8 cellular contexts compared by ENCODE assay signal in genomic region chr3:112519424-112520001, GRCh38. TPM values are rescaled to one million over a fixed set of nuclear protein-coding genes. Genes with fewer than 3 reads are reported as not detected.
DNase-seq lines count a peak whose midpoint lies in the region; ATAC-seq, FAIRE-seq and TF ChIP-seq lines count a peak whose summit lies in the region.

No MANE protein-coding gene starts in this region.

- H3K4me3 ChIP-seq in mucosa of descending colon = no peak overlapping the region

- H3K9me3 ChIP-seq in mucosa of descending colon = no peaks in the 10 kb centered on the region

- ATAC-seq in HG02870 (IDR thresholded peaks at IDR 0.05; ENCODE audit: unreplicated experiment) = peak; percentile 45
- peak; percentile 89 for ATAC-seq in mucosa of descending colon

- DNase-seq in GM04504 (ENCODE audit: low read depth) (peak; percentile 19), NCI-H146 (lab: John Stamatoyannopoulos, UW) (peak; percentile 65), SW 1271 (lab: John Stamatoyannopoulos, UW) (peak; percentile 10 to 79), epidermal melanocyte (ENCODE audit: insufficient read length, low spot score) (peak; percentile 30), mucosa of descending colon (peak in 1 of 3 donors; percentile 76), cortex of kidney (lab: John Stamatoyannopoulos, UW) (no peak)

- H3K4me1 ChIP-seq in mucosa of descending colon (ENCODE audit: low read depth) = no peaks in the 10 kb centered on the region

- peak; percentile 97 for FAIRE-seq in A204.1 (lab: Jason Lieb, UNC)

- intact Hi-C loops in mucosa of descending colon (cut with DNase I, micrococcal nuclease) = loop anchor here (2.0 to 10.0 kb wide), 3 partner anchors 193 to 225 kb away; partner anchors contain the start of gene SLC9C1 (in 1 of the 2)

- H3K36me3 ChIP-seq in mucosa of descending colon (ENCODE audit: low read depth) = no peaks in the 10 kb centered on the region

- TF ChIP-seq CTCF in mucosa of descending colon (IDR thresholded peaks at IDR 0.05) = peak; percentile 49

RNA-seq across cellular contexts. Expression of gene BTLA, which starts 20.2 kb away (rescaled TPM):
- total RNA-seq in mucosa of descending colon = 1 to 10 TPM in 2 of 3 donors, under 1 TPM in 1; 0.51 to 1.4 (median 1.4) TPM

RNA-seq across cellular contexts. Expression of gene ATG3, which starts 42.2 kb away (rescaled TPM):
- total RNA-seq in mucosa of descending colon = 10 to 100 TPM; 44.1 to 60.0 (median 51.0) TPM

RNA-seq across cellular contexts. Expression of gene SLC35A5, which starts 42.3 kb away (rescaled TPM):
- 10 to 100 TPM; 34.9 to 39.4 (median 36.3) TPM for total RNA-seq in mucosa of descending colon
